In genomic region chr4:6368601-6369000, GRCh38 we compare ENCODE assay signal across 1 cellular context.
TF ChIP-seq lines count a peak whose summit lies in the region.

No MANE protein-coding gene starts in this region.

TF ChIP-seq in H1, 55 proteins besides CTCF, POLR2A, EP300 and RAD21 (continued from another document):
- no peak for TF ChIP-seq BCL11A (IDR thresholded peaks at IDR 0.05; ENCODE audit: low read depth in 2 of 2, low read length in 2 of 2)
- no peak for TF ChIP-seq CHD7 (IDR thresholded peaks at IDR 0.05; ENCODE audit: insufficient replicate concordance, low read length)
